ENCODE assay signal across 1 cellular context in the genomic region with DNA sequence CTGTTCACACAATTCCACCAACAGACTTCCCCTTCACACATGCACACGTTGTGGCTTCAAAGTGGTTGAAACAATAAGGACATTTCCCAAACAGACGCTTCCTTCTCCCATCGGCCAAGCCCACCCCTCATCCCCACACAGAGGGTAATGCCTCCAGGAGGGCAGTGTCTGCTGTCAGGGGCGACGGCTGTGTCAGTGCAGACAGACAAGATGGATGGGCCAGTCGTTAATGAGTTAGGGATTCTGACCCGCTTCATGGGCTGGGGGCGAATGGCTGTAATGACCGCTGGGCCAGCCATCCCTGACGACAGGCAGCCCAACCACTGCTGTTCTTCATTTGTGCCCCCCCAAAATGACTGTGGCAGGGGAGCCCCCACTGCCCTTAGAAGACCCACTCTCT.
TF ChIP-seq lines count a peak whose summit lies in the region.

No MANE protein-coding gene starts in this region.

TF ChIP-seq in H1, 55 proteins besides CTCF, POLR2A, EP300 and RAD21:
- no peak for TF ChIP-seq ASH2L (IDR thresholded peaks at IDR 0.05; ENCODE audit: low read length)
- no peak for TF ChIP-seq TAF1 (IDR thresholded peaks at IDR 0.05; ENCODE audit: low read depth, low read length)
- no peak for TF ChIP-seq HDAC6 (IDR thresholded peaks at IDR 0.05; ENCODE audit: low read depth, low read length)
